Comparison of ENCODE assay signal across 9 cellular contexts in genomic region chr12:47868552-47869031, GRCh38.
DNase-seq lines count a peak whose midpoint lies in the region; ATAC-seq and TF ChIP-seq lines count a peak whose summit lies in the region.
"Had no signal": no experiment of that assay in that cellular context is flagged by ENCODE, and none has a peak within 500 bp of the region (broad histone marks: within the 10 kb centered on the region; RNA-seq: fewer than 3 reads in every experiment).

No MANE protein-coding gene starts in this region.

- peak; percentile 57 for DNase-seq in T-helper 2 cell treated with Interferon-gamma antibody and Interleukin-4, amounts not matched to agents 5 μg/mL and 100 μg/mL, for 36 hours (ENCODE audit: low spot score)
- DNase-seq in SHP77 treated with DMSO at 0.1 percent for 48 hours (lab: John Stamatoyannopoulos, UW) (no peak), nephron progenitor cell (no peak)
- no peak for DNase-seq in activated naive CD4-positive, alpha-beta T cell treated with Interleukin-2 at 50 U/mL for 16 hours
- DNase-seq: CD4-positive, CD25-positive, alpha-beta regulatory T cell had no signal

- H4K20me1 ChIP-seq in BLaER1, result peaks cover 7% of the 10 kb centered on the region; the same call in 1 of the 2 replicates

- no peaks in the 10 kb centered on the region for H3K36me3 ChIP-seq in BLaER1

- no peaks in the 10 kb centered on the region for H3K27me3 Mint-ChIP-seq in T-helper 2 cell treated with Interferon-gamma antibody and Interleukin-4, amounts not matched to agents 5 μg/mL and 100 μg/mL, for 36 hours (ENCODE audit: low read depth)
- H3K27me3 Mint-ChIP-seq in nephron progenitor cell (ENCODE audit: low read depth, poor library complexity), result peaks cover 11% of the 10 kb centered on the region
- H3K27me3 Mint-ChIP-seq: CD4-positive, CD25-positive, alpha-beta regulatory T cell had no signal

- peaks cover 66% of the 10 kb centered on the region for H3K4me1 Mint-ChIP-seq in T-helper 2 cell treated with Interferon-gamma antibody and Interleukin-4, amounts not matched to agents 5 μg/mL and 100 μg/mL, for 36 hours (ENCODE audit: low read depth)
- H3K4me1 Mint-ChIP-seq in nephron progenitor cell, result peaks cover 15% of the 10 kb centered on the region

- H3K27ac Mint-ChIP-seq in T-helper 2 cell treated with Interferon-gamma antibody and Interleukin-4, amounts not matched to agents 5 μg/mL and 100 μg/mL, for 36 hours, result peak overlapping the region; percentile 88
- H3K27ac Mint-ChIP-seq in nephron progenitor cell, result no peak overlapping the region
- H3K27ac Mint-ChIP-seq: CD4-positive, CD25-positive, alpha-beta regulatory T cell had no signal

- H3K4me1 ChIP-seq in BLaER1, result peaks cover 52% of the 10 kb centered on the region

- H3K4me3 ChIP-seq in BLaER1, result no peak overlapping the region

- peak overlapping the region; percentile 85 for H3K4me2 ChIP-seq in BLaER1

- peak overlapping the region; percentile 55 for H3K4me3 Mint-ChIP-seq in T-helper 2 cell treated with Interferon-gamma antibody and Interleukin-4, amounts not matched to agents 5 μg/mL and 100 μg/mL, for 36 hours
- H3K4me3 Mint-ChIP-seq in nephron progenitor cell, result no peak overlapping the region
- H3K4me3 Mint-ChIP-seq: CD4-positive, CD25-positive, alpha-beta regulatory T cell had no signal

- no peaks in the 10 kb centered on the region for H3K27me3 ChIP-seq in BLaER1

- no peak overlapping the region for H3K9ac ChIP-seq in BLaER1

- no peaks in the 10 kb centered on the region for H3K9me3 Mint-ChIP-seq in T-helper 2 cell treated with Interferon-gamma antibody and Interleukin-4, amounts not matched to agents 5 μg/mL and 100 μg/mL, for 36 hours
- H3K9me3 Mint-ChIP-seq in nephron progenitor cell, result no peaks in the 10 kb centered on the region
- H3K9me3 Mint-ChIP-seq: CD4-positive, CD25-positive, alpha-beta regulatory T cell had no signal

- ATAC-seq in GM19351 (IDR thresholded peaks at IDR 0.05; ENCODE audit: unreplicated experiment) (peak; percentile 63), HG03064 (IDR thresholded peaks at IDR 0.05; ENCODE audit: low read depth, unreplicated experiment) (peak; percentile 64), HG03139 (IDR thresholded peaks at IDR 0.05; ENCODE audit: unreplicated experiment) (no peak)

- no peak for TF ChIP-seq CTCF in nephron progenitor cell (IDR thresholded peaks at IDR 0.05)

- no peak overlapping the region for H3K27ac ChIP-seq in BLaER1

- H3K36me3 Mint-ChIP-seq in T-helper 2 cell treated with Interferon-gamma antibody and Interleukin-4, amounts not matched to agents 5 μg/mL and 100 μg/mL, for 36 hours (ENCODE audit: low read depth), result peaks cover 69% of the 10 kb centered on the region
- H3K36me3 Mint-ChIP-seq in nephron progenitor cell (ENCODE audit: low read depth), result no peaks in the 10 kb centered on the region
- H3K36me3 Mint-ChIP-seq: CD4-positive, CD25-positive, alpha-beta regulatory T cell had no signal

- no peaks in the 10 kb centered on the region for H3K9me3 ChIP-seq in BLaER1
